ENCODE assay signal across 1 cellular context in genomic region chr20:62616728-62617621, GRCh38.
TF ChIP-seq lines count a peak whose summit lies in the region.

No MANE protein-coding gene starts in this region.

TF ChIP-seq in HepG2, 621 proteins besides CTCF, POLR2A, EP300 and RAD21 (continued from another document and continues in another):
- TF ChIP-seq ZNF407 (CRISPR knock-in tag; IDR thresholded peaks at IDR 0.05; ENCODE audit: not compliant biosample characterization) (no peak), MLX (CRISPR knock-in tag; IDR thresholded peaks at IDR 0.05) (no peak; the same call in 1 of the 2 replicates), GMEB2 (CRISPR knock-in tag; IDR thresholded peaks at IDR 0.05; ENCODE audit: low read depth) (no peak), ZFP37 (CRISPR knock-in tag; IDR thresholded peaks at IDR 0.05; ENCODE audit: borderline replicate concordance) (no peak), NFKBIZ (CRISPR knock-in tag; IDR thresholded peaks at IDR 0.05) (no peak), PREB (CRISPR knock-in tag; IDR thresholded peaks at IDR 0.05) (no peak), CBFB (CRISPR knock-in tag; IDR thresholded peaks at IDR 0.05) (peak; percentile 75; the same call in 1 of the 2 replicates), POGK (CRISPR knock-in tag; conservative IDR thresholded peaks at IDR 0.05) (0 out of 2 replicates have a peak, but pooled peaks have one; percentile 57), ZNF775 (CRISPR knock-in tag; IDR thresholded peaks at IDR 0.05; ENCODE audit: borderline replicate concordance) (no peak), TFAP4 (IDR thresholded peaks at IDR 0.05; ENCODE audit: borderline replicate concordance, low read depth) (peak; percentile 89), CSRNP1 (CRISPR knock-in tag; IDR thresholded peaks at IDR 0.05) (no peak), ETV6 (CRISPR knock-in tag; conservative IDR thresholded peaks at IDR 0.05) (no peak), ZNF562 (CRISPR knock-in tag; IDR thresholded peaks at IDR 0.05; ENCODE audit: borderline replicate concordance) (no peak), ZNF230 (CRISPR knock-in tag; IDR thresholded peaks at IDR 0.05) (no peak), ZNF557 (CRISPR knock-in tag; IDR thresholded peaks at IDR 0.05) (0 out of 2 replicates have a peak, but pooled peaks have one; percentile 25), ARID3A (IDR thresholded peaks at IDR 0.05; ENCODE audit: low read depth, low read length) (no peak), ZNF3 (CRISPR knock-in tag; IDR thresholded peaks at IDR 0.05) (no peak), XBP1 (CRISPR knock-in tag; IDR thresholded peaks at IDR 0.05) (no peak), ZKSCAN5 (CRISPR knock-in tag; IDR thresholded peaks at IDR 0.05) (no peak), ZC3H4 (CRISPR knock-in tag; IDR thresholded peaks at IDR 0.05; ENCODE audit: borderline replicate concordance) (no peak), ZBTB38 (CRISPR knock-in tag; IDR thresholded peaks at IDR 0.05) (peak; percentile 33; the same call in 1 of the 2 replicates), ZNF234 (CRISPR knock-in tag; conservative IDR thresholded peaks at IDR 0.05) (no peak), ZFP62 (CRISPR knock-in tag; IDR thresholded peaks at IDR 0.05) (no peak), PHB2 (IDR thresholded peaks at IDR 0.05; ENCODE audit: partially characterized antibody) (no peak), BRD4 (CRISPR knock-in tag; IDR thresholded peaks at IDR 0.05) (peak; percentile 34; the same call in 1 of the 2 replicates), JUNB (CRISPR knock-in tag; IDR thresholded peaks at IDR 0.05; ENCODE audit: borderline replicate concordance) (no peak), ZNF235 (CRISPR knock-in tag; IDR thresholded peaks at IDR 0.05; ENCODE audit: borderline replicate concordance) (peak; percentile 63; the same call in 1 of the 2 replicates), ZNF781 (CRISPR knock-in tag; IDR thresholded peaks at IDR 0.05; ENCODE audit: borderline replicate concordance, not compliant biosample characterization) (no peak), THAP8 (CRISPR knock-in tag; IDR thresholded peaks at IDR 0.05; ENCODE audit: borderline replicate concordance) (no peak), ZNF619 (CRISPR knock-in tag; IDR thresholded peaks at IDR 0.05) (peak; percentile 58; the same call in 1 of the 2 replicates), ESRRA (CRISPR knock-in tag; IDR thresholded peaks at IDR 0.05; ENCODE audit: low read depth) (no peak), ZNF33A (CRISPR knock-in tag; IDR thresholded peaks at IDR 0.05; ENCODE audit: borderline replicate concordance) (no peak), SAP130 (CRISPR knock-in tag; IDR thresholded peaks at IDR 0.05; ENCODE audit: low read depth) (peak; percentile 56), TCF12 (IDR thresholded peaks at IDR 0.05) (no peak), TCF12 (CRISPR knock-in tag; IDR thresholded peaks at IDR 0.05) (0 out of 2 replicates have a peak, but pooled peaks have one; percentile 35), ZNF891 (CRISPR knock-in tag; IDR thresholded peaks at IDR 0.05) (peak; percentile 65; the same call in 1 of the 2 replicates), NBN (conservative IDR thresholded peaks at IDR 0.05) (no peak), E2F1 (CRISPR knock-in tag; IDR thresholded peaks at IDR 0.05) (no peak), KAT8 (CRISPR knock-in tag; IDR thresholded peaks at IDR 0.05) (no peak), GFI1 (CRISPR knock-in tag; IDR thresholded peaks at IDR 0.05; ENCODE audit: borderline replicate concordance) (no peak), HNF4A (CRISPR knock-in tag; IDR thresholded peaks at IDR 0.05) (no peak; the same call in 1 of the 2 replicates), MTERF4 (CRISPR knock-in tag; IDR thresholded peaks at IDR 0.05) (no peak), ZNF20 (CRISPR knock-in tag; IDR thresholded peaks at IDR 0.05) (no peak)
